16 cellular contexts compared by ENCODE assay signal in genomic region chr5:168884040-168884439, GRCh38.
DNase-seq lines count a peak whose midpoint lies in the region; ATAC-seq and TF ChIP-seq lines count a peak whose summit lies in the region.
"Had no signal": no experiment of that assay in that cellular context is flagged by ENCODE, and none has a peak within 500 bp of the region (broad histone marks: within the 10 kb centered on the region; RNA-seq: fewer than 3 reads in every experiment).

No MANE protein-coding gene starts in this region.

- no peak overlapping the region for H3K27ac ChIP-seq in GM23338 (ENCODE audit: low read depth)
- peak overlapping the region; percentile 4 for H3K27ac ChIP-seq in ectodermal cell (ENCODE audit: insufficient read depth, low read depth, low read length, poor library complexity, severe bottlenecking)
- peak overlapping the region; percentile 76 for H3K27ac ChIP-seq in mesodermal cell (ENCODE audit: low read depth, low read length, severe bottlenecking)
- H3K27ac ChIP-seq: C4-2B, GM23248, HL-60 had no signal

- H3K27ac Mint-ChIP-seq in GM23338 (no peak overlapping the region), MCF 10A (ENCODE audit: low read depth, unreplicated experiment) (no peak overlapping the region)
- H3K27ac Mint-ChIP-seq: CD4-positive, alpha-beta T cell; HFFc6; IgD-negative memory B cell had no signal

- no peaks in the 10 kb centered on the region for H3K79me2 ChIP-seq in GM23338 (replicated peaks; ENCODE audit: insufficient read depth)

- H3K4me3 Mint-ChIP-seq in GM23338, result no peak overlapping the region
- H3K4me3 Mint-ChIP-seq in MCF 10A (ENCODE audit: unreplicated experiment), result no peak overlapping the region
- H3K4me3 Mint-ChIP-seq: CD4-positive, alpha-beta T cell; HFFc6; IgD-negative memory B cell had no signal

- DNase-seq in BE2C (peak; percentile 63), GM23338 (ENCODE audit: low spot score) (no peak), HUDEP-2 (lab: John Stamatoyannopoulos, UW; ENCODE audit: unreplicated experiment in 76 of 76) (no peak), MCF 10A (ENCODE audit: unreplicated experiment) (no peak)
- no peak for DNase-seq in stimulated activated CD4-positive, alpha-beta T cell treated with anti-CD3 and anti-CD28 coated beads, Interleukin-2, amount 100 ng/mL, for 48 hours
- DNase-seq: ACHN; Caco-2; CD4-positive, alpha-beta T cell; GM23248; HFFc6 had no signal

- BruUV-seq in MCF 10A (replicated peaks; lab: Mats Ljungman, UMichigan), result no TSS peak

- peaks cover 5% of the 10 kb centered on the region; the same call in 1 of the 2 replicates for H3K36me3 ChIP-seq in BE2C
- no peaks in the 10 kb centered on the region for H3K36me3 ChIP-seq in GM23338 (ENCODE audit: insufficient read depth)
- H3K36me3 ChIP-seq in ectodermal cell (ENCODE audit: control insufficient read depth, insufficient read depth, low read length), result no peaks in the 10 kb centered on the region
- H3K36me3 ChIP-seq in mesodermal cell (ENCODE audit: control insufficient read depth, insufficient read depth, low read length), result no peaks in the 10 kb centered on the region

- intact Hi-C loops in MCF 10A (cut with micrococcal nuclease), result no loop called here

- TF ChIP-seq CTCF in BE2C (IDR thresholded peaks at IDR 0.05; ENCODE audit: low read depth, low read length) (no peak), GM23338 (conservative IDR thresholded peaks at IDR 0.05; ENCODE audit: low read depth in 2 of 2) (no peak), MCF 10A (IDR thresholded peaks at IDR 0.05; ENCODE audit: unreplicated experiment) (no peak)

- H3K4me1 Mint-ChIP-seq in GM23338 (peaks cover 30% of the 10 kb centered on the region), MCF 10A (ENCODE audit: insufficient read depth, unreplicated experiment) (no peaks in the 10 kb centered on the region)

- CTCF ChIA-PET in MCF 10A (lab: Yijun Ruan, JAX), result no interaction called here

- H4K20me1 ChIP-seq in GM23338 (replicated peaks; ENCODE audit: insufficient read depth), result no peaks in the 10 kb centered on the region

- H3K36me3 Mint-ChIP-seq in GM23338 (ENCODE audit: low read depth) (no peaks in the 10 kb centered on the region), MCF 10A (ENCODE audit: insufficient read depth, unreplicated experiment) (no peaks in the 10 kb centered on the region)
- H3K36me3 Mint-ChIP-seq: IgD-negative memory B cell had no signal

- H3K27me3 ChIP-seq in BE2C (no peaks in the 10 kb centered on the region), GM23338 (ENCODE audit: insufficient read depth) (no peaks in the 10 kb centered on the region), ectodermal cell (ENCODE audit: control insufficient read depth, insufficient read depth, low read length, poor library complexity, severe bottlenecking) (no peaks in the 10 kb centered on the region)

- no peak overlapping the region for H3K4me2 ChIP-seq in GM23338

- no peaks in the 10 kb centered on the region for H3F3A ChIP-seq in GM23338 (replicated peaks; ENCODE audit: low read depth)

- WGBS in ectodermal cell, 2 experiments, result 84 to 89% methylated on average over 8 of the region's 8 CpGs
- 85 to 94% methylated on average over 5 to 8 of the region's 8 CpGs for WGBS in mesodermal cell (ENCODE audit: insufficient coverage in 2 of 2), 2 experiments

- H3K9me3 Mint-ChIP-seq in GM23338 (no peaks in the 10 kb centered on the region; the same call in 2 of the 3 replicates), MCF 10A (ENCODE audit: unreplicated experiment) (no peaks in the 10 kb centered on the region)
- H3K9me3 Mint-ChIP-seq: CD4-positive, alpha-beta T cell; HFFc6; IgD-negative memory B cell had no signal

- no peak for ATAC-seq in GM23338
- ATAC-seq: HCT116 had no signal

- H3K4me1 ChIP-seq in BE2C, result peaks cover 78% of the 10 kb centered on the region
- peaks cover 11% of the 10 kb centered on the region for H3K4me1 ChIP-seq in GM23338 (ENCODE audit: insufficient read depth)
- peaks cover 35% of the 10 kb centered on the region for H3K4me1 ChIP-seq in ectodermal cell (ENCODE audit: control insufficient read depth, insufficient read depth, low read length)
- H3K4me1 ChIP-seq in mesodermal cell (ENCODE audit: control insufficient read depth, insufficient read depth, low read length, poor library complexity, severe bottlenecking), result peaks cover 53% of the 10 kb centered on the region
- H3K4me1 ChIP-seq: Caco-2 had no signal

- no peaks in the 10 kb centered on the region for H3K9me2 ChIP-seq in GM23338 (ENCODE audit: insufficient read depth)

- H3K27me3 Mint-ChIP-seq in GM23338 (ENCODE audit: insufficient read depth, low read depth, poor library complexity) (peaks cover 1% of the 10 kb centered on the region), MCF 10A (ENCODE audit: insufficient read depth, unreplicated experiment) (peaks cover 8% of the 10 kb centered on the region)
- H3K27me3 Mint-ChIP-seq: CD4-positive, alpha-beta T cell had no signal

- POLR2A ChIA-PET in MCF 10A (lab: Yijun Ruan, JAX), result no interaction called here

- H3K4me3 ChIP-seq in BE2C (ENCODE audit: low read depth, low read length), result no peak overlapping the region
- H3K4me3 ChIP-seq in GM23338, result no peak overlapping the region
- no peak overlapping the region for H3K4me3 ChIP-seq in ectodermal cell (ENCODE audit: insufficient read depth, low read depth, low read length)
- no peak overlapping the region for H3K4me3 ChIP-seq in mesodermal cell (ENCODE audit: extremely low read depth, insufficient read depth, low read length, poor library complexity, severe bottlenecking)
- H3K4me3 ChIP-seq: GM23248 had no signal

- no peaks in the 10 kb centered on the region for H3K9me3 ChIP-seq in BE2C
- H3K9me3 ChIP-seq in ectodermal cell (ENCODE audit: control insufficient read depth, low read length), result no peaks in the 10 kb centered on the region
- H3K9me3 ChIP-seq in mesodermal cell (ENCODE audit: control insufficient read depth, low read length), result no peaks in the 10 kb centered on the region
- H3K9me3 ChIP-seq: Caco-2 had no signal

- 0 out of 2 replicates have a peak overlapping the region, but pooled peaks have one; percentile 66 for H2AFZ ChIP-seq in GM23338
- H2AFZ ChIP-seq: GM23248 had no signal

TF ChIP-seq in GM23338, 12 proteins besides CTCF, POLR2A, EP300 and RAD21:
- TF ChIP-seq ZNF114 (CRISPR knock-in tag; IDR thresholded peaks at IDR 0.05), result no peak
- no peak for TF ChIP-seq EZH2 (IDR thresholded peaks at IDR 0.05; ENCODE audit: low read depth, unreplicated experiment)
- TF ChIP-seq REST (IDR thresholded peaks at IDR 0.05; ENCODE audit: unreplicated experiment), result no peak
